Comparison of ENCODE assay signal across 8 cellular contexts in genomic region chr13:29925457-29925856, GRCh38.
A peak's percentile ranks its signal among the peaks of the same experiment; 100 is the strongest.
DNase-seq lines count a peak whose midpoint lies in the region; ATAC-seq and TF ChIP-seq lines count a peak whose summit lies in the region.

No MANE protein-coding gene starts in this region.

- H3K4me3 Mint-ChIP-seq in MCF 10A (ENCODE audit: unreplicated experiment) (no peak overlapping the region), endothelial cell (ENCODE audit: unreplicated experiment) (no peak overlapping the region)

- H3K27ac Mint-ChIP-seq in MCF 10A (ENCODE audit: low read depth, unreplicated experiment): peak overlapping the region; percentile 98
- H3K27ac Mint-ChIP-seq in endothelial cell (ENCODE audit: unreplicated experiment): no peak overlapping the region

- TF ChIP-seq CTCF in AG10803 (conservative IDR thresholded peaks at IDR 0.05; ENCODE audit: low read length): no peak
- no peak for TF ChIP-seq CTCF in MCF 10A (IDR thresholded peaks at IDR 0.05; ENCODE audit: unreplicated experiment)
- TF ChIP-seq CTCF in endothelial cell (IDR thresholded peaks at IDR 0.05; ENCODE audit: unreplicated experiment): no peak

- H3K4me1 Mint-ChIP-seq in MCF 10A (ENCODE audit: insufficient read depth, unreplicated experiment) (peaks cover 63% of the 10 kb centered on the region), endothelial cell (ENCODE audit: unreplicated experiment) (peaks cover 3% of the 10 kb centered on the region)

- CTCF ChIA-PET in MCF 10A (lab: Yijun Ruan, JAX): interaction anchor here (0.6 to 7.6 kb wide), 14 partner anchors 9 to 417 kb away, joined by 3 to 122 read pairs (median 6); partner anchors contain the start of gene UBL3

- H3K36me3 Mint-ChIP-seq in MCF 10A (ENCODE audit: insufficient read depth, unreplicated experiment) (no peaks in the 10 kb centered on the region), endothelial cell (ENCODE audit: low read depth, unreplicated experiment) (no peaks in the 10 kb centered on the region)

- no peak overlapping the region for H3K4me3 ChIP-seq in AG10803 (ENCODE audit: low read length)

- POLR2A ChIA-PET in MCF 10A (lab: Yijun Ruan, JAX): interaction anchor here (0.7 to 11.5 kb wide), 13 partner anchors 14 to 194 kb away, joined by 3 to 417 read pairs (median 9); partner anchors contain the start of gene UBL3

- BruUV-seq in MCF 10A (replicated peaks; lab: Mats Ljungman, UMichigan): no TSS peak

- H3K9me3 Mint-ChIP-seq in MCF 10A (ENCODE audit: unreplicated experiment): no peaks in the 10 kb centered on the region
- no peaks in the 10 kb centered on the region for H3K9me3 Mint-ChIP-seq in endothelial cell (ENCODE audit: unreplicated experiment)

- H3K27me3 Mint-ChIP-seq in MCF 10A (ENCODE audit: insufficient read depth, unreplicated experiment): no peaks in the 10 kb centered on the region
- peaks cover 3% of the 10 kb centered on the region for H3K27me3 Mint-ChIP-seq in endothelial cell (ENCODE audit: unreplicated experiment)

- ATAC-seq in GM19397 (IDR thresholded peaks at IDR 0.05; ENCODE audit: unreplicated experiment): no peak
- no peak for ATAC-seq in HG03139 (IDR thresholded peaks at IDR 0.05; ENCODE audit: unreplicated experiment)

- intact Hi-C loops in MCF 10A (cut with micrococcal nuclease): loop anchor here (1.0 to 2.0 kb wide), 3 partner anchors 23 to 188 kb away; no protein-coding TSS in a partner anchor

- DNase-seq in AG10803 (ENCODE audit: low read depth) (peak; percentile 97), NCI-H1105 treated with DMSO at 0.1 percent for 48 hours (lab: John Stamatoyannopoulos, UW) (peak; percentile 59), MCF 10A (ENCODE audit: unreplicated experiment) (peak; percentile 96), medulla oblongata (ENCODE audit: extremely low spot score) (peak; percentile 75), endothelial cell (ENCODE audit: low spot score) (no peak)
- DNase-seq in NK-92 treated with Interleukin-12 subunit alpha and Interleukin-12 subunit beta, amount 100 ng/mL, for 24 hours (lab: John Stamatoyannopoulos, UW): no peak

Comparison
In these comparisons a context has a peak if more than half of its experiments do, and no peak if none do; other contexts are left out.
1. DNase-seq: peak in AG10803 (single experiment), NCI-H1105 treated with DMSO at 0.1 percent for 48 hours (single experiment), MCF 10A (single experiment) and medulla oblongata (single experiment); none in endothelial cell (single experiment) and NK-92 treated with Interleukin-12 subunit alpha and Interleukin-12 subunit beta, amount 100 ng/mL, for 24 hours (single experiment).